In the genomic region with DNA sequence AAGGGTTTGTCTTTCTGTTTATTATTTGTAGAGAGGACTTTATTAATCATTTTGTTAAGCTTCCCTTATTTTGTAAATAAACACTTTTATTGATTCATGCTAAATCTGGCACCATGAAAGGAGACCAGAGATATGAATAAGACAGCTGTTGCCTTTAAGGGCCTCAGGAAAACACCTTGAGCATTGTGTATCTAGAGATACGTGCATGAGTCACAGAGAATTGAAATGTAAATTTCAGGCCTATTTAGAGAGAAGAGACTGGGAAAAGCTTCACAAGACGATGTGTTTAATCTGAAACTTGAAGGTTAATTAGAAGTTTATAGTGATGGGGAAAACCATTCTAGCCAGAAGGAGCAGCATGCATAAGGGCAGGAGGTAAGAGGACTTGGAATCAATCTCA, we compare ENCODE assay signal across 1 cellular context.
TF ChIP-seq lines count a peak whose summit lies in the region.

No MANE protein-coding gene starts in this region.

TF ChIP-seq in SK-N-SH, 30 proteins besides CTCF, POLR2A, EP300 and RAD21 (continued from another document):
- TF ChIP-seq YY1 (IDR thresholded peaks at IDR 0.05; ENCODE audit: low read depth) (no peak), NRF1 (IDR thresholded peaks at IDR 0.05; ENCODE audit: low read depth, low read length) (no peak), FOSL2 (IDR thresholded peaks at IDR 0.05; ENCODE audit: borderline replicate concordance, low read depth) (no peak), SMC3 (IDR thresholded peaks at IDR 0.05; ENCODE audit: low read depth, low read length) (no peak), EZH2phosphoT487 (IDR thresholded peaks at IDR 0.05; ENCODE audit: borderline replicate concordance, low read depth) (no peak), JUND (IDR thresholded peaks at IDR 0.05) (no peak), GATA2 (CRISPR knock-in tag; IDR thresholded peaks at IDR 0.05) (no peak), RXRA (IDR thresholded peaks at IDR 0.05; ENCODE audit: borderline replicate concordance, low read depth) (no peak), ELF1 (IDR thresholded peaks at IDR 0.05) (no peak), NFIC (IDR thresholded peaks at IDR 0.05; ENCODE audit: borderline replicate concordance) (no peak), CHD2 (IDR thresholded peaks at IDR 0.05; ENCODE audit: low read length, partially characterized antibody) (no peak)
- TF ChIP-seq, protein P1, sequence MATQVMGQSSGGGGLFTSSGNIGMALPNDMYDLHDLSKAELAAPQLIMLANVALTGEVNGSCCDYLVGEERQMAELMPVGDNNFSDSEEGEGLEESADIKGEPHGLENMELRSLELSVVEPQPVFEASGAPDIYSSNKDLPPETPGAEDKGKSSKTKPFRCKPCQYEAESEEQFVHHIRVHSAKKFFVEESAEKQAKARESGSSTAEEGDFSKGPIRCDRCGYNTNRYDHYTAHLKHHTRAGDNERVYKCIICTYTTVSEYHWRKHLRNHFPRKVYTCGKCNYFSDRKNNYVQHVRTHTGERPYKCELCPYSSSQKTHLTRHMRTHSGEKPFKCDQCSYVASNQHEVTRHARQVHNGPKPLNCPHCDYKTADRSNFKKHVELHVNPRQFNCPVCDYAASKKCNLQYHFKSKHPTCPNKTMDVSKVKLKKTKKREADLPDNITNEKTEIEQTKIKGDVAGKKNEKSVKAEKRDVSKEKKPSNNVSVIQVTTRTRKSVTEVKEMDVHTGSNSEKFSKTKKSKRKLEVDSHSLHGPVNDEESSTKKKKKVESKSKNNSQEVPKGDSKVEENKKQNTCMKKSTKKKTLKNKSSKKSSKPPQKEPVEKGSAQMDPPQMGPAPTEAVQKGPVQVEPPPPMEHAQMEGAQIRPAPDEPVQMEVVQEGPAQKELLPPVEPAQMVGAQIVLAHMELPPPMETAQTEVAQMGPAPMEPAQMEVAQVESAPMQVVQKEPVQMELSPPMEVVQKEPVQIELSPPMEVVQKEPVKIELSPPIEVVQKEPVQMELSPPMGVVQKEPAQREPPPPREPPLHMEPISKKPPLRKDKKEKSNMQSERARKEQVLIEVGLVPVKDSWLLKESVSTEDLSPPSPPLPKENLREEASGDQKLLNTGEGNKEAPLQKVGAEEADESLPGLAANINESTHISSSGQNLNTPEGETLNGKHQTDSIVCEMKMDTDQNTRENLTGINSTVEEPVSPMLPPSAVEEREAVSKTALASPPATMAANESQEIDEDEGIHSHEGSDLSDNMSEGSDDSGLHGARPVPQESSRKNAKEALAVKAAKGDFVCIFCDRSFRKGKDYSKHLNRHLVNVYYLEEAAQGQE (IDR thresholded peaks at IDR 0.05; ENCODE audit: low read depth, low read length) = no peak
- TF ChIP-seq, protein P2, sequence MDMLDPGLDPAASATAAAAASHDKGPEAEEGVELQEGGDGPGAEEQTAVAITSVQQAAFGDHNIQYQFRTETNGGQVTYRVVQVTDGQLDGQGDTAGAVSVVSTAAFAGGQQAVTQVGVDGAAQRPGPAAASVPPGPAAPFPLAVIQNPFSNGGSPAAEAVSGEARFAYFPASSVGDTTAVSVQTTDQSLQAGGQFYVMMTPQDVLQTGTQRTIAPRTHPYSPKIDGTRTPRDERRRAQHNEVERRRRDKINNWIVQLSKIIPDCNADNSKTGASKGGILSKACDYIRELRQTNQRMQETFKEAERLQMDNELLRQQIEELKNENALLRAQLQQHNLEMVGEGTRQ (IDR thresholded peaks at IDR 0.05; ENCODE audit: borderline replicate concordance, low read depth, low read length) = no peak
- TF ChIP-seq, protein P3, sequence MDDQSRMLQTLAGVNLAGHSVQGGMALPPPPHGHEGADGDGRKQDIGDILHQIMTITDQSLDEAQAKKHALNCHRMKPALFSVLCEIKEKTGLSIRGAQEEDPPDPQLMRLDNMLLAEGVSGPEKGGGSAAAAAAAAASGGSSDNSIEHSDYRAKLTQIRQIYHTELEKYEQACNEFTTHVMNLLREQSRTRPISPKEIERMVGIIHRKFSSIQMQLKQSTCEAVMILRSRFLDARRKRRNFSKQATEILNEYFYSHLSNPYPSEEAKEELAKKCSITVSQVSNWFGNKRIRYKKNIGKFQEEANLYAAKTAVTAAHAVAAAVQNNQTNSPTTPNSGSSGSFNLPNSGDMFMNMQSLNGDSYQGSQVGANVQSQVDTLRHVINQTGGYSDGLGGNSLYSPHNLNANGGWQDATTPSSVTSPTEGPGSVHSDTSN (IDR thresholded peaks at IDR 0.05) = no peak
- TF ChIP-seq, protein P4, sequence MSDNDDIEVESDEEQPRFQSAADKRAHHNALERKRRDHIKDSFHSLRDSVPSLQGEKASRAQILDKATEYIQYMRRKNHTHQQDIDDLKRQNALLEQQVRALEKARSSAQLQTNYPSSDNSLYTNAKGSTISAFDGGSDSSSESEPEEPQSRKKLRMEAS (IDR thresholded peaks at IDR 0.05; ENCODE audit: low read depth) = no peak
- TF ChIP-seq, protein P5, sequence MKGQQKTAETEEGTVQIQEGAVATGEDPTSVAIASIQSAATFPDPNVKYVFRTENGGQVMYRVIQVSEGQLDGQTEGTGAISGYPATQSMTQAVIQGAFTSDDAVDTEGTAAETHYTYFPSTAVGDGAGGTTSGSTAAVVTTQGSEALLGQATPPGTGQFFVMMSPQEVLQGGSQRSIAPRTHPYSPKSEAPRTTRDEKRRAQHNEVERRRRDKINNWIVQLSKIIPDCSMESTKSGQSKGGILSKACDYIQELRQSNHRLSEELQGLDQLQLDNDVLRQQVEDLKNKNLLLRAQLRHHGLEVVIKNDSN (IDR thresholded peaks at IDR 0.05; ENCODE audit: borderline replicate concordance, low read depth) = no peak
